13 cellular contexts compared by ENCODE assay signal in genomic region chr5:72291601-72292000, GRCh38.
"Had no signal": no experiment of that assay in that cellular context is flagged by ENCODE, and none has a peak within 500 bp of the region (broad histone marks: within the 10 kb centered on the region; RNA-seq: fewer than 3 reads in every experiment).

No MANE protein-coding gene starts in this region.

- H3K36me3 ChIP-seq: thoracic aorta had no signal

- ATAC-seq: natural killer cell, WTC11 had no signal

- H3K27ac ChIP-seq: cardiac muscle cell, esophagus muscularis mucosa, stomach had no signal

- H3K9me3 ChIP-seq: esophagus muscularis mucosa, stomach, thoracic aorta had no signal

- H3K4me3 ChIP-seq: cardiac muscle cell, esophagus muscularis mucosa, lung, stomach, thoracic aorta had no signal

- DNase-seq: activated CD4-positive, alpha-beta T cell treated with anti-CD3 and anti-CD28 coated beads, Interleukin-2, amount 10 ng/mL, durations not matched to agents 7 days and 5 days; activated CD8-positive, alpha-beta memory T cell treated with anti-CD3 and anti-CD28 coated beads for 24 hours; activated naive CD4-positive, alpha-beta T cell treated with Interleukin-2 at 50 U/mL for 16 hours; natural killer cell; posterior cingulate gyrus; stimulated activated CD4-positive, alpha-beta T cell treated with anti-CD3 and anti-CD28 coated beads, Interleukin-15, amount 100 ng/mL, for 24 hours; stimulated activated CD4-positive, alpha-beta T cell treated with anti-CD3 and anti-CD28 coated beads, Interleukin-4, amount 100 ng/mL, for 4 hours; stomach had no signal
